Comparison of ENCODE assay signal across 1 cellular context in the genomic region with DNA sequence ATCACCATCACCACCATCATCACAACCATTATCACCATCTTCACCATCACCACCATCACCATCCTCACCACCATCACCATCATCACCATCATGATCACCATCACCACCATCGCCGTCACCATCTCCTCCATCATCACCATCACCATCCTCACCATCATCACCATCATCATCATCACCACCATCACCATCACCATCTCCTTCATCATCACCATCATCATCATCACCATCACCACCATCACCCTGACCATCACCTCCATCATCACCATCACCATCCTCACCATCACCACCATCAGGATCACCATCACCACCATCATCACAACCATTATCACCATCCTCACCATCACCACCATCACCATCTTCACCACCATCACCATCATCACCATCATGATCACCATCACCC.
TF ChIP-seq lines count a peak whose summit lies in the region.

No MANE protein-coding gene starts in this region.

TF ChIP-seq in HepG2, 621 proteins besides CTCF, POLR2A, EP300 and RAD21:
- TF ChIP-seq, protein P1, sequence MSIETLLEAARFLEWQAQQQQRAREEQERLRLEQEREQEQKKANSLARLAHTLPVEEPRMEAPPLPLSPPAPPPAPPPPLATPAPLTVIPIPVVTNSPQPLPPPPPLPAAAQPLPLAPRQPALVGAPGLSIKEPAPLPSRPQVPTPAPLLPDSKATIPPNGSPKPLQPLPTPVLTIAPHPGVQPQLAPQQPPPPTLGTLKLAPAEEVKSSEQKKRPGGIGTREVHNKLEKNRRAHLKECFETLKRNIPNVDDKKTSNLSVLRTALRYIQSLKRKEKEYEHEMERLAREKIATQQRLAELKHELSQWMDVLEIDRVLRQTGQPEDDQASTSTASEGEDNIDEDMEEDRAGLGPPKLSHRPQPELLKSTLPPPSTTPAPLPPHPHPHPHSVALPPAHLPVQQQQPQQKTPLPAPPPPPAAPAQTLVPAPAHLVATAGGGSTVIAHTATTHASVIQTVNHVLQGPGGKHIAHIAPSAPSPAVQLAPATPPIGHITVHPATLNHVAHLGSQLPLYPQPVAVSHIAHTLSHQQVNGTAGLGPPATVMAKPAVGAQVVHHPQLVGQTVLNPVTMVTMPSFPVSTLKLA (IDR thresholded peaks at IDR 0.05): 0 out of 2 replicates have a peak, but pooled peaks have one; percentile 0
- TF ChIP-seq CREB1 (IDR thresholded peaks at IDR 0.05) (peak; percentile 93), CREB1 (CRISPR knock-in tag; IDR thresholded peaks at IDR 0.05) (no peak), ZNF292 (CRISPR knock-in tag; IDR thresholded peaks at IDR 0.05; ENCODE audit: borderline replicate concordance, low read depth) (no peak)
TF ChIP-seq in HepG2: peak in this region for 2.
